In the genomic region with DNA sequence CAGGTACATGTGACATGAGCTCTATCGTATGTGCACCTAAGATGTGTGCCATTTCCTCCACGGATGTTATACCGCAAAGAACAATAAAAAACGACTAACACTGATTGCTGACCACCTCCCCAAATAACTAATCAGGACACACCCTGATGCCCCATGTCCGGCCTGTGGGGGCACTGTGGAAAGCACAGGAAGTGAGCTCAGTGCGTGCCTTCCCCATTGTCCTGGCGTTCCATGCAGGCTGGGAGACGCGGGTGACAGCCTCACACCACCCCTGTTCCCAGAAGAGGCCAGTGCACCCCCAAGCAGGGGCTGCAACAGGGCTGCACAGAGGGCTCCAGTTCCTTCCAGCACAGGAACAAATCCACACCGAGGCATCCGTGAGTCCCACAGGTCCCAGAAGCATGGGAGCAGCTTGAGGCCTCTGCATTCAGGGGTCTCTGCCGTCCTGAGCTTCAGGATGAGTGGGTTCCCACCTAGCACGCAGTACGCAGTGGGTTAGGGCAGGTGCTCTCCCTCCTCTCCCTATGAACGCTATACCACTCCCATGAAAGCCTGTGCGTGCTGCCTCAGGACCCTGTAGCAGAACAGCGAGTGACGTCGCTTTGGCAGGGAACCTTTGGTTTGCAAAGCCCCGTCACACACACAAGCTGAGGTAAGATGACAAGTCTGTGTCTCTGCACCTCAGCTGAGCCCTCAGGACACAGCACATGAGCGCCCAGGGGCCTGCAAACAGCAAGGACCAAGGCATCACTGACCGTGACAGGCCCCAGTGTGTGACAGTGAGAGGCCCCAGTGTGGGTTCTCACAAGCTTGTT, we compare ENCODE assay signal across 11 cellular contexts.
DNase-seq lines count a peak whose midpoint lies in the region; ATAC-seq and TF ChIP-seq lines count a peak whose summit lies in the region.
"Had no signal": no experiment of that assay in that cellular context is flagged by ENCODE, and none has a peak within 500 bp of the region (broad histone marks: within the 10 kb centered on the region; RNA-seq: fewer than 3 reads in every experiment).

No MANE protein-coding gene starts in this region.

- H3K4me1 Mint-ChIP-seq in activated T-helper 2 cell treated with anti-CD3 and anti-CD28 coated beads, Interferon-gamma antibody, Interleukin-2, Interleukin-4, amounts not matched to agents 10 μg/mL and 5 μg/mL and 100 μg/mL, durations not matched to agents 14 hours and 24 hours and 36 hours (ENCODE audit: low read depth): peaks cover 47% of the 10 kb centered on the region

- peak overlapping the region in 3 of 4 donors; percentile 43 to 51 (median 46) for H3K27ac ChIP-seq in gastroesophageal sphincter

- no peaks in the 10 kb centered on the region for H3K27me3 Mint-ChIP-seq in activated T-helper 2 cell treated with anti-CD3 and anti-CD28 coated beads, Interferon-gamma antibody, Interleukin-2, Interleukin-4, amounts not matched to agents 10 μg/mL and 5 μg/mL and 100 μg/mL, durations not matched to agents 14 hours and 24 hours and 36 hours (ENCODE audit: low read depth)
- H3K27me3 Mint-ChIP-seq: dendritic cell treated with granulocyte-macrophage colony-stimulating factor and Interleukin-4, amounts not matched to agents 40 ng/mL and 50 ng/mL, for 4 days had no signal

- TF ChIP-seq CTCF in gastroesophageal sphincter (IDR thresholded peaks at IDR 0.05): peak in 1 of 4 experiments; percentile 6

- TF ChIP-seq EP300 in gastroesophageal sphincter (IDR thresholded peaks at IDR 0.05): no peak

- ATAC-seq in gastroesophageal sphincter (peak; percentile 13), HG02938 (IDR thresholded peaks at IDR 0.05; ENCODE audit: unreplicated experiment) (no peak)

- peak; percentile 52 for DNase-seq in G401 (ENCODE audit: low spot score)
- no peak for DNase-seq in activated T-helper 2 cell treated with anti-CD3 and anti-CD28 coated beads, Interferon-gamma antibody, Interleukin-2, Interleukin-4, amounts not matched to agents 10 μg/mL and 5 μg/mL and 100 μg/mL, durations not matched to agents 14 hours and 24 hours and 36 hours (ENCODE audit: low spot score)
- DNase-seq in posterior vena cava (ENCODE audit: low spot score): peak; percentile 76
- DNase-seq in Kasumi-1 (lab: John Stamatoyannopoulos, UW): no peak
- DNase-seq in NCI-H774 (lab: John Stamatoyannopoulos, UW): no peak
- no peak for DNase-seq in NK-92 treated with Interleukin-12 subunit alpha and Interleukin-12 subunit beta, amount 100 ng/mL, for 24 hours (lab: John Stamatoyannopoulos, UW)
- DNase-seq: activated CD4-positive, alpha-beta T cell treated with anti-CD3 and anti-CD28 coated beads for 1 hour; OCI-M1 had no signal

- H3K36me3 Mint-ChIP-seq in activated T-helper 2 cell treated with anti-CD3 and anti-CD28 coated beads, Interferon-gamma antibody, Interleukin-2, Interleukin-4, amounts not matched to agents 10 μg/mL and 5 μg/mL and 100 μg/mL, durations not matched to agents 14 hours and 24 hours and 36 hours (ENCODE audit: low read depth): peaks cover 8% of the 10 kb centered on the region

- no peak for TF ChIP-seq POLR2A in gastroesophageal sphincter (IDR thresholded peaks at IDR 0.05)

- no peak overlapping the region for H3K4me3 Mint-ChIP-seq in activated T-helper 2 cell treated with anti-CD3 and anti-CD28 coated beads, Interferon-gamma antibody, Interleukin-2, Interleukin-4, amounts not matched to agents 10 μg/mL and 5 μg/mL and 100 μg/mL, durations not matched to agents 14 hours and 24 hours and 36 hours (ENCODE audit: low read depth)
- H3K4me3 Mint-ChIP-seq: dendritic cell treated with granulocyte-macrophage colony-stimulating factor and Interleukin-4, amounts not matched to agents 40 ng/mL and 50 ng/mL, for 4 days had no signal

- intact Hi-C loops in activated T-helper 2 cell treated with anti-CD3 and anti-CD28 coated beads, Interferon-gamma antibody, Interleukin-2, Interleukin-4, amounts not matched to agents 10 μg/mL and 5 μg/mL and 100 μg/mL, durations not matched to agents 14 hours and 24 hours and 36 hours (cut with micrococcal nuclease): no loop called here
- intact Hi-C loops in posterior vena cava (cut with DNase I): loop anchor here in 1 of 2 donors (10.0 kb wide), 1 partner anchor 310 kb away; no protein-coding TSS in a partner anchor

- H3K36me3 ChIP-seq in gastroesophageal sphincter: no peaks in the 10 kb centered on the region

- in situ Hi-C loops in G401 (cut with HindIII; ENCODE audit: low sequenced_read_pairs): no loop called here

- H3K27me3 ChIP-seq in gastroesophageal sphincter: no peaks in the 10 kb centered on the region

- no peak overlapping the region for H3K4me3 ChIP-seq in gastroesophageal sphincter

- H3K4me1 ChIP-seq in gastroesophageal sphincter: peaks cover 0 to 84% (median 34%) of the 10 kb centered on the region in 3 donors

- peak overlapping the region; percentile 29 for H3K27ac Mint-ChIP-seq in activated T-helper 2 cell treated with anti-CD3 and anti-CD28 coated beads, Interferon-gamma antibody, Interleukin-2, Interleukin-4, amounts not matched to agents 10 μg/mL and 5 μg/mL and 100 μg/mL, durations not matched to agents 14 hours and 24 hours and 36 hours
- H3K27ac Mint-ChIP-seq: dendritic cell treated with granulocyte-macrophage colony-stimulating factor and Interleukin-4, amounts not matched to agents 40 ng/mL and 50 ng/mL, for 4 days had no signal

- H3K9me3 Mint-ChIP-seq in activated T-helper 2 cell treated with anti-CD3 and anti-CD28 coated beads, Interferon-gamma antibody, Interleukin-2, Interleukin-4, amounts not matched to agents 10 μg/mL and 5 μg/mL and 100 μg/mL, durations not matched to agents 14 hours and 24 hours and 36 hours: no peaks in the 10 kb centered on the region
- H3K9me3 Mint-ChIP-seq: dendritic cell treated with granulocyte-macrophage colony-stimulating factor and Interleukin-4, amounts not matched to agents 40 ng/mL and 50 ng/mL, for 4 days had no signal

- H3K9me3 ChIP-seq in gastroesophageal sphincter: no peaks in the 10 kb centered on the region

- no CpG with 5 or more reads among the region's 22 CpGs for WGBS in gastroesophageal sphincter (ENCODE audit: low coverage in 1 of 2), 2 donors

Comparison
In these comparisons a context has a peak if more than half of its experiments do, and no peak if none do; other contexts are left out.
1. DNase-seq: peak in G401 (single experiment) and posterior vena cava (single experiment); none in activated T-helper 2 cell treated with anti-CD3 and anti-CD28 coated beads, Interferon-gamma antibody, Interleukin-2, Interleukin-4, amounts not matched to agents 10 μg/mL and 5 μg/mL and 100 μg/mL, durations not matched to agents 14 hours and 24 hours and 36 hours (single experiment), Kasumi-1 (0 of 2), NCI-H774 (single experiment) and NK-92 treated with Interleukin-12 subunit alpha and Interleukin-12 subunit beta, amount 100 ng/mL, for 24 hours (single experiment).